In genomic region chr5:17412760-17413671, GRCh38 we compare ENCODE assay signal across 12 cellular contexts.
DNase-seq lines count a peak whose midpoint lies in the region; ATAC-seq and TF ChIP-seq lines count a peak whose summit lies in the region.
"Had no signal": no experiment of that assay in that cellular context is flagged by ENCODE, and none has a peak within 500 bp of the region (broad histone marks: within the 10 kb centered on the region; RNA-seq: fewer than 3 reads in every experiment).

No MANE protein-coding gene starts in this region.

- no peaks in the 10 kb centered on the region for H3K4me1 ChIP-seq in right atrium auricular region

- no peaks in the 10 kb centered on the region for H3K27me3 ChIP-seq in right atrium auricular region

- peak; percentile 8 for DNase-seq in GDM1 (lab: John Stamatoyannopoulos, UW)
- peak; percentile 54 for DNase-seq in NCI-H748 (lab: John Stamatoyannopoulos, UW; ENCODE audit: unreplicated experiment)
- peak; percentile 2 for DNase-seq in fibroblast of mammary gland (ENCODE audit: low read depth)
- DNase-seq in right atrium auricular region (ENCODE audit: low spot score) = no peak
- DNase-seq: CD4-positive, CD25-positive, alpha-beta regulatory T cell; islet precursor cell; stimulated activated naive CD4-positive, alpha-beta T cell treated with Interleukin-2 at 50 U/mL for 16 hours had no signal

- peak; percentile 48 for ATAC-seq in HG02642 (IDR thresholded peaks at IDR 0.05; ENCODE audit: poor library complexity, unreplicated experiment)
- ATAC-seq in GM21786 (IDR thresholded peaks at IDR 0.05; ENCODE audit: unreplicated experiment) = no peak
- no peak for ATAC-seq in GM18520 (IDR thresholded peaks at IDR 0.05; ENCODE audit: unreplicated experiment)
- ATAC-seq in HG03280 (IDR thresholded peaks at IDR 0.05; ENCODE audit: unreplicated experiment) = no peak

- H3K4me3 ChIP-seq in fibroblast of mammary gland (ENCODE audit: control insufficient read depth, low read depth, low read length) = no peak overlapping the region
- no peak overlapping the region for H3K4me3 ChIP-seq in right atrium auricular region

- no peak for TF ChIP-seq CTCF in fibroblast of mammary gland (conservative IDR thresholded peaks at IDR 0.05; ENCODE audit: control insufficient read depth, insufficient read depth, low read depth, low read length)
- no peak for TF ChIP-seq CTCF in right atrium auricular region (IDR thresholded peaks at IDR 0.05)

- H3K27ac ChIP-seq in right atrium auricular region = no peak overlapping the region
- H3K27ac ChIP-seq: KMS-11 had no signal

- no peaks in the 10 kb centered on the region for H3K9me3 ChIP-seq in right atrium auricular region

- no peaks in the 10 kb centered on the region for H3K36me3 ChIP-seq in right atrium auricular region
